2 cellular contexts compared by ENCODE assay signal in the genomic region with DNA sequence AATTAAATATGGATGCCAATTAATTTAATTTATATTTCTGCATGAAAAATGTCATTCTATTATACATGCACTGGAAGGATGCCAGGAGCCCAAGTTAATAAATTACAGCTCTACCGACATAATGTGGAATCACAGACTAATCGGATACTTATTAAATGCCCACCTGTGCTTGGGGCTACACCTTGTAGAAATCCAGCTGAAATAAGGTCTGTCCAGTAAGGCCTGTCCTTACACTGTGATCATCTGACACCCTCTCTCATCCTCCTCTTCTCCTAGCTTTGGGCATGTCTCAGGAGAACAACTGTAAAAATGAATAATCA.
TF ChIP-seq lines count a peak whose summit lies in the region.

No MANE protein-coding gene starts in this region.

TF ChIP-seq in GM12878, 131 proteins besides CTCF, POLR2A, EP300 and RAD21:
- TF ChIP-seq, protein P1, sequence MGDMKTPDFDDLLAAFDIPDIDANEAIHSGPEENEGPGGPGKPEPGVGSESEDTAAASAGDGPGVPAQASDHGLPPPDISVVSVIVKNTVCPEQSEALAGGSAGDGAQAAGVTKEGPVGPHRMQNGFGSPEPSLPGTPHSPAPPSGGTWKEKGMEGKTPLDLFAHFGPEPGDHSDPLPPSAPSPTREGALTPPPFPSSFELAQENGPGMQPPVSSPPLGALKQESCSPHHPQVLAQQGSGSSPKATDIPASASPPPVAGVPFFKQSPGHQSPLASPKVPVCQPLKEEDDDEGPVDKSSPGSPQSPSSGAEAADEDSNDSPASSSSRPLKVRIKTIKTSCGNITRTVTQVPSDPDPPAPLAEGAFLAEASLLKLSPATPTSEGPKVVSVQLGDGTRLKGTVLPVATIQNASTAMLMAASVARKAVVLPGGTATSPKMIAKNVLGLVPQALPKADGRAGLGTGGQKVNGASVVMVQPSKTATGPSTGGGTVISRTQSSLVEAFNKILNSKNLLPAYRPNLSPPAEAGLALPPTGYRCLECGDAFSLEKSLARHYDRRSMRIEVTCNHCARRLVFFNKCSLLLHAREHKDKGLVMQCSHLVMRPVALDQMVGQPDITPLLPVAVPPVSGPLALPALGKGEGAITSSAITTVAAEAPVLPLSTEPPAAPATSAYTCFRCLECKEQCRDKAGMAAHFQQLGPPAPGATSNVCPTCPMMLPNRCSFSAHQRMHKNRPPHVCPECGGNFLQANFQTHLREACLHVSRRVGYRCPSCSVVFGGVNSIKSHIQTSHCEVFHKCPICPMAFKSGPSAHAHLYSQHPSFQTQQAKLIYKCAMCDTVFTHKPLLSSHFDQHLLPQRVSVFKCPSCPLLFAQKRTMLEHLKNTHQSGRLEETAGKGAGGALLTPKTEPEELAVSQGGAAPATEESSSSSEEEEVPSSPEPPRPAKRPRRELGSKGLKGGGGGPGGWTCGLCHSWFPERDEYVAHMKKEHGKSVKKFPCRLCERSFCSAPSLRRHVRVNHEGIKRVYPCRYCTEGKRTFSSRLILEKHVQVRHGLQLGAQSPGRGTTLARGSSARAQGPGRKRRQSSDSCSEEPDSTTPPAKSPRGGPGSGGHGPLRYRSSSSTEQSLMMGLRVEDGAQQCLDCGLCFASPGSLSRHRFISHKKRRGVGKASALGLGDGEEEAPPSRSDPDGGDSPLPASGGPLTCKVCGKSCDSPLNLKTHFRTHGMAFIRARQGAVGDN (IDR thresholded peaks at IDR 0.05), result no peak
- TF ChIP-seq CBX3 (IDR thresholded peaks at IDR 0.05; ENCODE audit: borderline replicate concordance, low read depth), result no peak
- TF ChIP-seq, protein P2, sequence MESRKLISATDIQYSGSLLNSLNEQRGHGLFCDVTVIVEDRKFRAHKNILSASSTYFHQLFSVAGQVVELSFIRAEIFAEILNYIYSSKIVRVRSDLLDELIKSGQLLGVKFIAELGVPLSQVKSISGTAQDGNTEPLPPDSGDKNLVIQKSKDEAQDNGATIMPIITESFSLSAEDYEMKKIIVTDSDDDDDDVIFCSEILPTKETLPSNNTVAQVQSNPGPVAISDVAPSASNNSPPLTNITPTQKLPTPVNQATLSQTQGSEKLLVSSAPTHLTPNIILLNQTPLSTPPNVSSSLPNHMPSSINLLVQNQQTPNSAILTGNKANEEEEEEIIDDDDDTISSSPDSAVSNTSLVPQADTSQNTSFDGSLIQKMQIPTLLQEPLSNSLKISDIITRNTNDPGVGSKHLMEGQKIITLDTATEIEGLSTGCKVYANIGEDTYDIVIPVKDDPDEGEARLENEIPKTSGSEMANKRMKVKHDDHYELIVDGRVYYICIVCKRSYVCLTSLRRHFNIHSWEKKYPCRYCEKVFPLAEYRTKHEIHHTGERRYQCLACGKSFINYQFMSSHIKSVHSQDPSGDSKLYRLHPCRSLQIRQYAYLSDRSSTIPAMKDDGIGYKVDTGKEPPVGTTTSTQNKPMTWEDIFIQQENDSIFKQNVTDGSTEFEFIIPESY (IDR thresholded peaks at IDR 0.05), result no peak
- TF ChIP-seq, protein P3, sequence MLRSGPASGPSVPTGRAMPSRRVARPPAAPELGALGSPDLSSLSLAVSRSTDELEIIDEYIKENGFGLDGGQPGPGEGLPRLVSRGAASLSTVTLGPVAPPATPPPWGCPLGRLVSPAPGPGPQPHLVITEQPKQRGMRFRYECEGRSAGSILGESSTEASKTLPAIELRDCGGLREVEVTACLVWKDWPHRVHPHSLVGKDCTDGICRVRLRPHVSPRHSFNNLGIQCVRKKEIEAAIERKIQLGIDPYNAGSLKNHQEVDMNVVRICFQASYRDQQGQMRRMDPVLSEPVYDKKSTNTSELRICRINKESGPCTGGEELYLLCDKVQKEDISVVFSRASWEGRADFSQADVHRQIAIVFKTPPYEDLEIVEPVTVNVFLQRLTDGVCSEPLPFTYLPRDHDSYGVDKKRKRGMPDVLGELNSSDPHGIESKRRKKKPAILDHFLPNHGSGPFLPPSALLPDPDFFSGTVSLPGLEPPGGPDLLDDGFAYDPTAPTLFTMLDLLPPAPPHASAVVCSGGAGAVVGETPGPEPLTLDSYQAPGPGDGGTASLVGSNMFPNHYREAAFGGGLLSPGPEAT (IDR thresholded peaks at IDR 0.05; ENCODE audit: low read depth), result no peak
- TF ChIP-seq JUNB (IDR thresholded peaks at IDR 0.05), result no peak
- no peak for TF ChIP-seq DPF2 (IDR thresholded peaks at IDR 0.05)
- no peak for TF ChIP-seq KAT2A (conservative IDR thresholded peaks at IDR 0.05; ENCODE audit: control insufficient read depth, low read depth, low read length)
- TF ChIP-seq, protein P4, sequence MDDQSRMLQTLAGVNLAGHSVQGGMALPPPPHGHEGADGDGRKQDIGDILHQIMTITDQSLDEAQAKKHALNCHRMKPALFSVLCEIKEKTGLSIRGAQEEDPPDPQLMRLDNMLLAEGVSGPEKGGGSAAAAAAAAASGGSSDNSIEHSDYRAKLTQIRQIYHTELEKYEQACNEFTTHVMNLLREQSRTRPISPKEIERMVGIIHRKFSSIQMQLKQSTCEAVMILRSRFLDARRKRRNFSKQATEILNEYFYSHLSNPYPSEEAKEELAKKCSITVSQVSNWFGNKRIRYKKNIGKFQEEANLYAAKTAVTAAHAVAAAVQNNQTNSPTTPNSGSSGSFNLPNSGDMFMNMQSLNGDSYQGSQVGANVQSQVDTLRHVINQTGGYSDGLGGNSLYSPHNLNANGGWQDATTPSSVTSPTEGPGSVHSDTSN (IDR thresholded peaks at IDR 0.05; ENCODE audit: insufficient replicate concordance, low read depth, low read length), result no peak
- TF ChIP-seq SMAD1 (IDR thresholded peaks at IDR 0.05; ENCODE audit: low read depth, partially characterized antibody), result no peak
- no peak for TF ChIP-seq MYB (IDR thresholded peaks at IDR 0.05; ENCODE audit: borderline replicate concordance, low read depth, low read length)
TF ChIP-seq in GM12878: peak in this region for 0.

TF ChIP-seq in neural cell, 6 proteins besides CTCF, POLR2A, EP300 and RAD21:
- TF ChIP-seq TAF1 (IDR thresholded peaks at IDR 0.05; ENCODE audit: low read depth) (no peak), POLR2AphosphoS5 (IDR thresholded peaks at IDR 0.05) (no peak), EZH2 (IDR thresholded peaks at IDR 0.05; ENCODE audit: borderline replicate concordance, insufficient read depth, low read length, poor library complexity, severe bottlenecking) (no peak), MXI1 (conservative IDR thresholded peaks at IDR 0.05; ENCODE audit: poor library complexity, severe bottlenecking) (no peak), SMC3 (conservative IDR thresholded peaks at IDR 0.05; ENCODE audit: poor library complexity) (no peak)
- TF ChIP-seq, protein P5, sequence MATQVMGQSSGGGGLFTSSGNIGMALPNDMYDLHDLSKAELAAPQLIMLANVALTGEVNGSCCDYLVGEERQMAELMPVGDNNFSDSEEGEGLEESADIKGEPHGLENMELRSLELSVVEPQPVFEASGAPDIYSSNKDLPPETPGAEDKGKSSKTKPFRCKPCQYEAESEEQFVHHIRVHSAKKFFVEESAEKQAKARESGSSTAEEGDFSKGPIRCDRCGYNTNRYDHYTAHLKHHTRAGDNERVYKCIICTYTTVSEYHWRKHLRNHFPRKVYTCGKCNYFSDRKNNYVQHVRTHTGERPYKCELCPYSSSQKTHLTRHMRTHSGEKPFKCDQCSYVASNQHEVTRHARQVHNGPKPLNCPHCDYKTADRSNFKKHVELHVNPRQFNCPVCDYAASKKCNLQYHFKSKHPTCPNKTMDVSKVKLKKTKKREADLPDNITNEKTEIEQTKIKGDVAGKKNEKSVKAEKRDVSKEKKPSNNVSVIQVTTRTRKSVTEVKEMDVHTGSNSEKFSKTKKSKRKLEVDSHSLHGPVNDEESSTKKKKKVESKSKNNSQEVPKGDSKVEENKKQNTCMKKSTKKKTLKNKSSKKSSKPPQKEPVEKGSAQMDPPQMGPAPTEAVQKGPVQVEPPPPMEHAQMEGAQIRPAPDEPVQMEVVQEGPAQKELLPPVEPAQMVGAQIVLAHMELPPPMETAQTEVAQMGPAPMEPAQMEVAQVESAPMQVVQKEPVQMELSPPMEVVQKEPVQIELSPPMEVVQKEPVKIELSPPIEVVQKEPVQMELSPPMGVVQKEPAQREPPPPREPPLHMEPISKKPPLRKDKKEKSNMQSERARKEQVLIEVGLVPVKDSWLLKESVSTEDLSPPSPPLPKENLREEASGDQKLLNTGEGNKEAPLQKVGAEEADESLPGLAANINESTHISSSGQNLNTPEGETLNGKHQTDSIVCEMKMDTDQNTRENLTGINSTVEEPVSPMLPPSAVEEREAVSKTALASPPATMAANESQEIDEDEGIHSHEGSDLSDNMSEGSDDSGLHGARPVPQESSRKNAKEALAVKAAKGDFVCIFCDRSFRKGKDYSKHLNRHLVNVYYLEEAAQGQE (IDR thresholded peaks at IDR 0.05; ENCODE audit: borderline replicate concordance), result no peak
